ENCODE assay signal across 1 cellular context in the genomic region with DNA sequence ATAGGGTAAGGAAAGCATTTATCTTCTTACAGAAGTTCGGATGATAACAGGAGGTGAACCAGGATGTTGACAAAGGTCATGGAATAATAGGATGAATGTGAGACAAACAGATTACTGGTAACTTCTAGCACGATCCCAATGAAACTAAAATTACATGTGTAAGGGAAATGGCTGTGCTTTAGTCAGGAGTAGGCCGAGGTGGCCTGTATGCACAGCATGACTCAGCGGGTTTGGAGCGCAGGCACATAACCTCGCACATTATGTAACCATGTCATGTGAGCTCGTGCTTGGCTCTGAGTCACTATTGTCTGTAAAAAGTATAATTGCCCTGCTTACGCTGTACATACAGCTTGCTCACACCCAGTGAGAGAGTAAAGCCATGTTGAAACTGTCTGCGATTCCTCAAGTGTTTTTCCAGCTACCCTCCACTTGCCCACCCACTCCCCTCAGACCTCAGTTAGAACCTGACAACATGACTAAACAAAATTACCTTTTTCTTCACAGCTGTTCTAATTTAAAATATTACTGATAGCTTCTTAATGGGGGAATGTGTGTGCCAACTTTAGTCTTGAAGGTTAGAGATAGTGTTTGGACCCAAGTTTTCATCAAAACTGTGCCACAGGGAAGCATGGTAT.
A peak's percentile ranks its signal among the peaks of the same experiment; 100 is the strongest.
TF ChIP-seq lines count a peak whose summit lies in the region.

No MANE protein-coding gene starts in this region.

TF ChIP-seq in K562, 482 proteins besides CTCF, POLR2A, EP300 and RAD21 (continued from another document and continues in another):
- TF ChIP-seq, protein P1, sequence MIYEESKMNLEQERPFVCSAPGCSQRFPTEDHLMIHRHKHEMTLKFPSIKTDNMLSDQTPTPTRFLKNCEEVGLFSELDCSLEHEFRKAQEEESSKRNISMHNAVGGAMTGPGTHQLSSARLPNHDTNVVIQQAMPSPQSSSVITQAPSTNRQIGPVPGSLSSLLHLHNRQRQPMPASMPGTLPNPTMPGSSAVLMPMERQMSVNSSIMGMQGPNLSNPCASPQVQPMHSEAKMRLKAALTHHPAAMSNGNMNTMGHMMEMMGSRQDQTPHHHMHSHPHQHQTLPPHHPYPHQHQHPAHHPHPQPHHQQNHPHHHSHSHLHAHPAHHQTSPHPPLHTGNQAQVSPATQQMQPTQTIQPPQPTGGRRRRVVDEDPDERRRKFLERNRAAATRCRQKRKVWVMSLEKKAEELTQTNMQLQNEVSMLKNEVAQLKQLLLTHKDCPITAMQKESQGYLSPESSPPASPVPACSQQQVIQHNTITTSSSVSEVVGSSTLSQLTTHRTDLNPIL (CRISPR knock-in tag; IDR thresholded peaks at IDR 0.05): no peak
- TF ChIP-seq KAT2B (IDR thresholded peaks at IDR 0.05; ENCODE audit: low read depth, low read length) (no peak), FOSL1 (tag; conservative IDR thresholded peaks at IDR 0.05) (peak; percentile 69), GABPB2 (CRISPR knock-in tag; conservative IDR thresholded peaks at IDR 0.05) (no peak), ZNF79 (CRISPR knock-in tag; IDR thresholded peaks at IDR 0.05; ENCODE audit: low read depth) (peak; percentile 26; the same call in 1 of the 2 replicates), SRSF7 (optimal IDR thresholded peaks at IDR 0.05; ENCODE audit: low read depth, low read length) (no peak), ZNF561 (CRISPR knock-in tag; conservative IDR thresholded peaks at IDR 0.05) (no peak), HMGN3 (IDR thresholded peaks at IDR 0.05; ENCODE audit: borderline replicate concordance, extremely low read depth, insufficient read length, low read depth, low read length) (no peak), NFRKB (IDR thresholded peaks at IDR 0.05; ENCODE audit: low read depth) (no peak), FOXJ2 (tag; IDR thresholded peaks at IDR 0.05) (no peak), ZNF507 (tag; conservative IDR thresholded peaks at IDR 0.05) (no peak), JUNB (CRISPR knock-in tag; conservative IDR thresholded peaks at IDR 0.05) (no peak), HDAC6 (IDR thresholded peaks at IDR 0.05; ENCODE audit: low read depth, low read length) (no peak), NR3C1 (CRISPR knock-in tag; IDR thresholded peaks at IDR 0.05) (no peak), MCM3 (IDR thresholded peaks at IDR 0.05) (no peak), NCOR1 (IDR thresholded peaks at IDR 0.05) (no peak), ZNF12 (CRISPR knock-in tag; IDR thresholded peaks at IDR 0.05) (no peak), MCM2 (IDR thresholded peaks at IDR 0.05; ENCODE audit: low read depth) (no peak), TCF7L2 (IDR thresholded peaks at IDR 0.05; ENCODE audit: low read depth, low read length) (no peak), GATAD2A (IDR thresholded peaks at IDR 0.05) (no peak), KLF10 (CRISPR knock-in tag; IDR thresholded peaks at IDR 0.05) (no peak), LCOR (CRISPR knock-in tag; IDR thresholded peaks at IDR 0.05) (no peak), C11orf30 (IDR thresholded peaks at IDR 0.05; ENCODE audit: low read depth) (peak; percentile 82), TOE1 (IDR thresholded peaks at IDR 0.05; ENCODE audit: borderline replicate concordance) (no peak; the same call in 1 of the 2 replicates), TOE1 (CRISPR knock-in tag; IDR thresholded peaks at IDR 0.05; ENCODE audit: borderline replicate concordance, low read depth) (no peak), BHLHE40 (IDR thresholded peaks at IDR 0.05; ENCODE audit: low read length) (peak; percentile 52; the same call in 1 of the 2 replicates), DMBX1 (CRISPR knock-in tag; IDR thresholded peaks at IDR 0.05; ENCODE audit: borderline replicate concordance) (peak; percentile 95), MEF2A (IDR thresholded peaks at IDR 0.05; ENCODE audit: control insufficient read depth, low read depth, low read length) (no peak), ELF2 (CRISPR knock-in tag; IDR thresholded peaks at IDR 0.05) (no peak), RBM17 (IDR thresholded peaks at IDR 0.05; ENCODE audit: borderline replicate concordance, low read depth, low read length) (no peak), SMAD3 (CRISPR knock-in tag; conservative IDR thresholded peaks at IDR 0.05) (peak; percentile 53; the same call in 1 of the 2 replicates), SMARCA5 (IDR thresholded peaks at IDR 0.05) (no peak), CBX1 (IDR thresholded peaks at IDR 0.05; ENCODE audit: low read depth) (0 out of 2 replicates have a peak, but pooled peaks have one; percentile 71)
- TF ChIP-seq, protein P2, sequence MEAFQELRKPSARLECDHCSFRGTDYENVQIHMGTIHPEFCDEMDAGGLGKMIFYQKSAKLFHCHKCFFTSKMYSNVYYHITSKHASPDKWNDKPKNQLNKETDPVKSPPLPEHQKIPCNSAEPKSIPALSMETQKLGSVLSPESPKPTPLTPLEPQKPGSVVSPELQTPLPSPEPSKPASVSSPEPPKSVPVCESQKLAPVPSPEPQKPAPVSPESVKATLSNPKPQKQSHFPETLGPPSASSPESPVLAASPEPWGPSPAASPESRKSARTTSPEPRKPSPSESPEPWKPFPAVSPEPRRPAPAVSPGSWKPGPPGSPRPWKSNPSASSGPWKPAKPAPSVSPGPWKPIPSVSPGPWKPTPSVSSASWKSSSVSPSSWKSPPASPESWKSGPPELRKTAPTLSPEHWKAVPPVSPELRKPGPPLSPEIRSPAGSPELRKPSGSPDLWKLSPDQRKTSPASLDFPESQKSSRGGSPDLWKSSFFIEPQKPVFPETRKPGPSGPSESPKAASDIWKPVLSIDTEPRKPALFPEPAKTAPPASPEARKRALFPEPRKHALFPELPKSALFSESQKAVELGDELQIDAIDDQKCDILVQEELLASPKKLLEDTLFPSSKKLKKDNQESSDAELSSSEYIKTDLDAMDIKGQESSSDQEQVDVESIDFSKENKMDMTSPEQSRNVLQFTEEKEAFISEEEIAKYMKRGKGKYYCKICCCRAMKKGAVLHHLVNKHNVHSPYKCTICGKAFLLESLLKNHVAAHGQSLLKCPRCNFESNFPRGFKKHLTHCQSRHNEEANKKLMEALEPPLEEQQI (IDR thresholded peaks at IDR 0.05): peak; percentile 85
- TF ChIP-seq, protein P3, sequence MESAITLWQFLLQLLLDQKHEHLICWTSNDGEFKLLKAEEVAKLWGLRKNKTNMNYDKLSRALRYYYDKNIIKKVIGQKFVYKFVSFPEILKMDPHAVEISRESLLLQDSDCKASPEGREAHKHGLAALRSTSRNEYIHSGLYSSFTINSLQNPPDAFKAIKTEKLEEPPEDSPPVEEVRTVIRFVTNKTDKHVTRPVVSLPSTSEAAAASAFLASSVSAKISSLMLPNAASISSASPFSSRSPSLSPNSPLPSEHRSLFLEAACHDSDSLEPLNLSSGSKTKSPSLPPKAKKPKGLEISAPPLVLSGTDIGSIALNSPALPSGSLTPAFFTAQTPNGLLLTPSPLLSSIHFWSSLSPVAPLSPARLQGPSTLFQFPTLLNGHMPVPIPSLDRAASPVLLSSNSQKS (CRISPR knock-in tag; IDR thresholded peaks at IDR 0.05): no peak
- TF ChIP-seq, protein P4, sequence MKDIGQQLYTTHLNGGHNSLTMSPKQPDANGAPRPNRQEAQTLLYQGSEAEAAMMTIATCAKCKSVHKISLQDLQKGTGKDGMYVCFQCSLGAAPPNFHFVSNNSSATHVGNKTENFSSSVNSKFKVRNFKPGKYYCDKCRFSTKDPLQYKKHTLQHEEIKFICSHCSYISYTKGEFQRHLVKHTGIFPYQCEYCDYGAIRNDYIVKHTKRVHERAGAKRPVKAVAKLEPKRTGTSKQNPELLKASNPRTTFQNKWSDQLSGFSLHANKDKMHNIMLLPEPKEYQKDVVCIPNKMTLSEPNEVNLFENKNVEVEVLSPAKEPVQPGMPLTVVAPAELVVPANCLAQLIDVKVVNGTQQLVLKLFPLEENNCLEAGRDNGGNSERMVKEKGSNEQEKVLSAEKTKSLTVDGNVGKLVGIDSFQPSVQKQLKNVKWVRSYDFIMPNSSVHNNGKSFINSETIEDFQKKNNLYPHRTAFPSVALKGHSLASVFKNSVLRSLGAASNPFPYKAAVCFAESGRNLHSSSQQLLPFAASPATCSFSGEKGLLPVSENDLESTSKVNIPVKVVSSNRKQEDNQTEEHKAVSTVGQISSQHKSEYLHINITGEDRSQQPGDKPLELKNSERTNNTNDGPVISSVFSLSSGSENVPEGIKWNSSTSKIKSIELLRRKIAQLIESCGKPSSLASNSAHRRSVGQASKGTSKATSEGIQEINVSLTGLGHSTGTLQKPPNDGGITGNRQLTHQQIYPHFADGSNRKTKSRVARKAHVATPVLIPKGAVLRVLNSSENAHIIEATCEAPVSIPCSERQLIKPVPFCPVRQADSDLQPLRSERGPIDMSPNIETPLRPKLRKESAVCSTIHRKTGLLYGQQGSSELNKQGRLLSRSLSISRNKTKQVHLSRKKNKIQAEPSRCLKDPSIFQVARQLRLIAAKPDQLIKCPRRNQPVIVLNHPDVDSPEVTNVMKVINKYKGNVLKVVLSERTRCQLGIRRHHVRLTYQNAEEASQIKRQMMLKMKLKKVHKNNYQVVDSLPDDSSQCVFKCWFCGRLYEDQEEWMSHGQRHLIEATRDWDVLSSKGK (CRISPR knock-in tag; IDR thresholded peaks at IDR 0.05): no peak
- TF ChIP-seq, protein P5, sequence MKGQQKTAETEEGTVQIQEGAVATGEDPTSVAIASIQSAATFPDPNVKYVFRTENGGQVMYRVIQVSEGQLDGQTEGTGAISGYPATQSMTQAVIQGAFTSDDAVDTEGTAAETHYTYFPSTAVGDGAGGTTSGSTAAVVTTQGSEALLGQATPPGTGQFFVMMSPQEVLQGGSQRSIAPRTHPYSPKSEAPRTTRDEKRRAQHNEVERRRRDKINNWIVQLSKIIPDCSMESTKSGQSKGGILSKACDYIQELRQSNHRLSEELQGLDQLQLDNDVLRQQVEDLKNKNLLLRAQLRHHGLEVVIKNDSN (CRISPR knock-in tag; IDR thresholded peaks at IDR 0.05): peak; percentile 71
- TF ChIP-seq, protein P6, sequence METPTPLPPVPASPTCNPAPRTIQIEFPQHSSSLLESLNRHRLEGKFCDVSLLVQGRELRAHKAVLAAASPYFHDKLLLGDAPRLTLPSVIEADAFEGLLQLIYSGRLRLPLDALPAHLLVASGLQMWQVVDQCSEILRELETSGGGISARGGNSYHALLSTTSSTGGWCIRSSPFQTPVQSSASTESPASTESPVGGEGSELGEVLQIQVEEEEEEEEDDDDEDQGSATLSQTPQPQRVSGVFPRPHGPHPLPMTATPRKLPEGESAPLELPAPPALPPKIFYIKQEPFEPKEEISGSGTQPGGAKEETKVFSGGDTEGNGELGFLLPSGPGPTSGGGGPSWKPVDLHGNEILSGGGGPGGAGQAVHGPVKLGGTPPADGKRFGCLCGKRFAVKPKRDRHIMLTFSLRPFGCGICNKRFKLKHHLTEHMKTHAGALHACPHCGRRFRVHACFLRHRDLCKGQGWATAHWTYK (CRISPR knock-in tag; IDR thresholded peaks at IDR 0.05): no peak
- TF ChIP-seq, protein P7, sequence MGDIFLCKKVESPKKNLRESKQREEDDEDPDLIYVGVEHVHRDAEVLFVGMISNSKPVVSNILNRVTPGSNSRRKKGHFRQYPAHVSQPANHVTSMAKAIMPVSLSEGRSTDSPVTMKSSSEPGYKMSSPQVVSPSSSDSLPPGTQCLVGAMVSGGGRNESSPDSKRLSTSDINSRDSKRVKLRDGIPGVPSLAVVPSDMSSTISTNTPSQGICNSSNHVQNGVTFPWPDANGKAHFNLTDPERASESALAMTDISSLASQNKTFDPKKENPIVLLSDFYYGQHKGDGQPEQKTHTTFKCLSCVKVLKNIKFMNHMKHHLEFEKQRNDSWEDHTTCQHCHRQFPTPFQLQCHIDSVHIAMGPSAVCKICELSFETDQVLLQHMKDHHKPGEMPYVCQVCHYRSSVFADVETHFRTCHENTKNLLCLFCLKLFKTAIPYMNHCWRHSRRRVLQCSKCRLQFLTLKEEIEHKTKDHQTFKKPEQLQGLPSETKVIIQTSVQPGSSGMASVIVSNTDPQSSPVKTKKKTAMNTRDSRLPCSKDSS (IDR thresholded peaks at IDR 0.05; ENCODE audit: low read depth, partially characterized antibody): peak; percentile 67
- TF ChIP-seq, protein P8, sequence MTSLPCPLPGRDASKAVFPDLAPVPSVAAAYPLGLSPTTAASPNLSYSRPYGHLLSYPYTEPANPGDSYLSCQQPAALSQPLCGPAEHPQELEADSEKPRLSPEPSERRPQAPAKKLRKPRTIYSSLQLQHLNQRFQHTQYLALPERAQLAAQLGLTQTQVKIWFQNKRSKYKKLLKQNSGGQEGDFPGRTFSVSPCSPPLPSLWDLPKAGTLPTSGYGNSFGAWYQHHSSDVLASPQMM (CRISPR knock-in tag; IDR thresholded peaks at IDR 0.05): no peak
- TF ChIP-seq, protein P9, sequence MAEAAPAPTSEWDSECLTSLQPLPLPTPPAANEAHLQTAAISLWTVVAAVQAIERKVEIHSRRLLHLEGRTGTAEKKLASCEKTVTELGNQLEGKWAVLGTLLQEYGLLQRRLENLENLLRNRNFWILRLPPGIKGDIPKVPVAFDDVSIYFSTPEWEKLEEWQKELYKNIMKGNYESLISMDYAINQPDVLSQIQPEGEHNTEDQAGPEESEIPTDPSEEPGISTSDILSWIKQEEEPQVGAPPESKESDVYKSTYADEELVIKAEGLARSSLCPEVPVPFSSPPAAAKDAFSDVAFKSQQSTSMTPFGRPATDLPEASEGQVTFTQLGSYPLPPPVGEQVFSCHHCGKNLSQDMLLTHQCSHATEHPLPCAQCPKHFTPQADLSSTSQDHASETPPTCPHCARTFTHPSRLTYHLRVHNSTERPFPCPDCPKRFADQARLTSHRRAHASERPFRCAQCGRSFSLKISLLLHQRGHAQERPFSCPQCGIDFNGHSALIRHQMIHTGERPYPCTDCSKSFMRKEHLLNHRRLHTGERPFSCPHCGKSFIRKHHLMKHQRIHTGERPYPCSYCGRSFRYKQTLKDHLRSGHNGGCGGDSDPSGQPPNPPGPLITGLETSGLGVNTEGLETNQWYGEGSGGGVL (CRISPR knock-in tag; IDR thresholded peaks at IDR 0.05): peak; percentile 83
- TF ChIP-seq, protein P10, sequence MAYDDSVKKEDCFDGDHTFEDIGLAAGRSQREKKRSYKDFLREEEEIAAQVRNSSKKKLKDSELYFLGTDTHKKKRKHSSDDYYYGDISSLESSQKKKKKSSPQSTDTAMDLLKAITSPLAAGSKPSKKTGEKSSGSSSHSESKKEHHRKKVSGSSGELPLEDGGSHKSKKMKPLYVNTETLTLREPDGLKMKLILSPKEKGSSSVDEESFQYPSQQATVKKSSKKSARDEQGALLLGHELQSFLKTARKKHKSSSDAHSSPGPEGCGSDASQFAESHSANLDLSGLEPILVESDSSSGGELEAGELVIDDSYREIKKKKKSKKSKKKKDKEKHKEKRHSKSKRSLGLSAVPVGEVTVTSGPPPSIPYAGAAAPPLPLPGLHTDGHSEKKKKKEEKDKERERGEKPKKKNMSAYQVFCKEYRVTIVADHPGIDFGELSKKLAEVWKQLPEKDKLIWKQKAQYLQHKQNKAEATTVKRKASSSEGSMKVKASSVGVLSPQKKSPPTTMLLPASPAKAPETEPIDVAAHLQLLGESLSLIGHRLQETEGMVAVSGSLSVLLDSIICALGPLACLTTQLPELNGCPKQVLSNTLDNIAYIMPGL (CRISPR knock-in tag; IDR thresholded peaks at IDR 0.05): no peak
- TF ChIP-seq, protein P11, sequence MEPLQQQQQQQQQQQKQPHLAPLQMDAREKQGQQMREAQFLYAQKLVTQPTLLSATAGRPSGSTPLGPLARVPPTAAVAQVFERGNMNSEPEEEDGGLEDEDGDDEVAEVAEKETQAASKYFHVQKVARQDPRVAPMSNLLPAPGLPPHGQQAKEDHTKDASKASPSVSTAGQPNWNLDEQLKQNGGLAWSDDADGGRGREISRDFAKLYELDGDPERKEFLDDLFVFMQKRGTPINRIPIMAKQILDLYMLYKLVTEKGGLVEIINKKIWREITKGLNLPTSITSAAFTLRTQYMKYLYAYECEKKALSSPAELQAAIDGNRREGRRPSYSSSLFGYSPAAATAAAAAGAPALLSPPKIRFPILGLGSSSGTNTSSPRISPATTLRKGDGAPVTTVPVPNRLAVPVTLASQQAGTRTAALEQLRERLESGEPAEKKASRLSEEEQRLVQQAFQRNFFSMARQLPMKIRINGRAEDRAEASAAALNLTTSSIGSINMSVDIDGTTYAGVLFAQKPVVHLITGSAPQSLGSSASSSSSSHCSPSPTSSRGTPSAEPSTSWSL (CRISPR knock-in tag; IDR thresholded peaks at IDR 0.05; ENCODE audit: borderline replicate concordance): no peak
